8 cellular contexts compared by ENCODE assay signal in the genomic region with DNA sequence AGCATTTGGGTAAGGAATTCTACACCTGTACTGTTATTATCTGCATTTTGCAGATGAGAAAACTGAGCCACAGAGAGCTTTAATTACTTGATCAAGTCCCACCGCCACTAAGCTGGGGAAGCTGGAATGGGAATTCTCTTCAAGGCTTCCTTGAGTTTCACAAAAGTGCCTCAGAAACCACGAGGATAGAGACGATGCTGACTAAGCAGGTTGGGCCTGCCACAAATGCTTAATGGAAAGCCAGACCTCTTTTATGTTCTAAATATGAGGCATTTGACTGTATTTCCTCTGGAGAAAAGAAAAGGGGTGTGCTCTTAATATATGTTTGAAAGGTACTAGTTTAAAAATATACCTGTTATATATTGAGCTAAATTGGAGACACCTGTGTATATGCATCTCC.
"Had no signal": no experiment of that assay in that cellular context is flagged by ENCODE, and none has a peak within 500 bp of the region (broad histone marks: within the 10 kb centered on the region; RNA-seq: fewer than 3 reads in every experiment).

No MANE protein-coding gene starts in this region.

- H3K4me3 ChIP-seq: GM23248, K562 had no signal

- H3K9ac ChIP-seq: GM23248 had no signal

- DNase-seq: GM23248, GOT3, H9, HCEC 1CT, IMR-90 had no signal

- H2AFZ ChIP-seq: GM23248 had no signal

- FAIRE-seq: H54, K562 had no signal

- ATAC-seq: K562 had no signal

- H3K27ac ChIP-seq: GM23248, HL-60 had no signal
